In genomic region chr20:39795401-39796272, GRCh38 we compare ENCODE assay signal across 16 cellular contexts.
DNase-seq lines count a peak whose midpoint lies in the region; ATAC-seq, FAIRE-seq and TF ChIP-seq lines count a peak whose summit lies in the region.
"Had no signal": no experiment of that assay in that cellular context is flagged by ENCODE, and none has a peak within 500 bp of the region (broad histone marks: within the 10 kb centered on the region; RNA-seq: fewer than 3 reads in every experiment).

No MANE protein-coding gene starts in this region.

- no peaks in the 10 kb centered on the region for H3K36me3 ChIP-seq in bronchial epithelial cell (ENCODE audit: control insufficient read depth, insufficient read depth, low read length)
- no peaks in the 10 kb centered on the region for H3K36me3 ChIP-seq in neural cell (ENCODE audit: insufficient read depth, low read length)
- H3K36me3 ChIP-seq: adrenal gland, BE2C, thoracic aorta had no signal

- no peak overlapping the region for H3K4me2 ChIP-seq in neural cell (ENCODE audit: low read length)

- no peak for TF ChIP-seq CTCF in bronchial epithelial cell (IDR thresholded peaks at IDR 0.05; ENCODE audit: insufficient read depth, low read length, severe bottlenecking)
- no peak for TF ChIP-seq CTCF in neural cell (IDR thresholded peaks at IDR 0.05; ENCODE audit: poor library complexity, severe bottlenecking)
- no peak for TF ChIP-seq CTCF in GM10248 (IDR thresholded peaks at IDR 0.05; ENCODE audit: control extremely low read depth, extremely low read depth, low read depth, missing control alignments)

- H3K79me2 ChIP-seq in neural cell (replicated peaks; ENCODE audit: insufficient read depth, low read length) = no peaks in the 10 kb centered on the region

- H3K27ac ChIP-seq in neural cell (ENCODE audit: low read length) = no peak overlapping the region
- H3K27ac ChIP-seq: thoracic aorta had no signal

- no peak for FAIRE-seq in bronchial epithelial cell (lab: Jason Lieb, UNC)

- no peak for TF ChIP-seq RAD21 in neural cell (conservative IDR thresholded peaks at IDR 0.05)

- CTCF ChIA-PET in GM10248 (lab: Yijun Ruan, JAX) = interaction anchor here (1.1 to 1.4 kb wide), 3 partner anchors 9 to 34 kb away, joined by 3 to 5 read pairs (median 4); no protein-coding TSS in a partner anchor

- DNase-seq in EH (ENCODE audit: low read depth) (peak; percentile 13), LHCN-M2 (ENCODE audit: low read depth) (peak; percentile 5), bronchial epithelial cell (ENCODE audit: low read depth) (peak; percentile 91), activated gamma-delta T cell treated with Interleukin-2 at 50 U/mL for 16 hours (no peak), GM10248 (ENCODE audit: extremely low spot score) (no peak)
- DNase-seq: BE2C; nucleus accumbens; SIG-M5; stimulated activated CD4-positive, alpha-beta T cell treated with anti-CD3 and anti-CD28 coated beads, Interleukin-4, amount 100 ng/mL, for 4 hours; T-helper 2 cell had no signal

- no peak overlapping the region for H3K4me3 ChIP-seq in bronchial epithelial cell (ENCODE audit: low read depth, low read length)
- H3K4me3 ChIP-seq in neural cell (ENCODE audit: low read length) = no peak overlapping the region
- H3K4me3 ChIP-seq: adrenal gland, thoracic aorta had no signal

- no peaks in the 10 kb centered on the region for H3K9me2 ChIP-seq in neural cell (ENCODE audit: insufficient read depth, low read length)

- no peaks in the 10 kb centered on the region for H3K27me3 ChIP-seq in bronchial epithelial cell (ENCODE audit: control insufficient read depth, insufficient read depth, low read length)
- H3K27me3 ChIP-seq in neural cell (ENCODE audit: insufficient read depth, low read depth, low read length) = no peaks in the 10 kb centered on the region
- H3K27me3 ChIP-seq: adrenal gland, BE2C had no signal

- no peak for TF ChIP-seq EP300 in neural cell (conservative IDR thresholded peaks at IDR 0.05; ENCODE audit: poor library complexity, severe bottlenecking)

- H2AFZ ChIP-seq in neural cell (ENCODE audit: low read depth, low read length) = no peak overlapping the region

- H3K9ac ChIP-seq in neural cell (ENCODE audit: low read length) = no peak overlapping the region

- H3F3A ChIP-seq in neural cell (ENCODE audit: insufficient read depth, low read length, poor library complexity, severe bottlenecking) = no peaks in the 10 kb centered on the region

- no peak for ATAC-seq in HG03460 (IDR thresholded peaks at IDR 0.05; ENCODE audit: unreplicated experiment)
- ATAC-seq in GM19467 (IDR thresholded peaks at IDR 0.05; ENCODE audit: unreplicated experiment) = no peak
- ATAC-seq: activated CD4-positive, CD25-positive, alpha-beta regulatory T cell treated with anti-CD3 and anti-CD28 coated beads, Interleukin-2, amount 50 U/mL, for 24 hours had no signal

- no peaks in the 10 kb centered on the region for H4K20me1 ChIP-seq in neural cell (ENCODE audit: insufficient read depth)

- no peaks in the 10 kb centered on the region for H3K9me3 ChIP-seq in neural cell (ENCODE audit: low read length)
- H3K9me3 ChIP-seq: BE2C had no signal

- POLR2A ChIA-PET in GM10248 (lab: Yijun Ruan, JAX) = interaction anchor here (0.6 kb wide), 1 partner anchor 36 kb away, joined by 3 read pairs; no protein-coding TSS in a partner anchor

TF ChIP-seq in neural cell, 6 proteins besides CTCF, POLR2A, EP300 and RAD21:
- TF ChIP-seq SMC3 (conservative IDR thresholded peaks at IDR 0.05; ENCODE audit: poor library complexity) (no peak), POLR2AphosphoS5 (IDR thresholded peaks at IDR 0.05) (peak; percentile 48)

Comparison
In these comparisons a context has a peak if more than half of its experiments do, and no peak if none do; other contexts are left out.
1. DNase-seq: peak in EH (single experiment), LHCN-M2 (single experiment) and bronchial epithelial cell (single experiment); none in activated gamma-delta T cell treated with Interleukin-2 at 50 U/mL for 16 hours (single experiment) and GM10248 (single experiment).